In the genomic region with DNA sequence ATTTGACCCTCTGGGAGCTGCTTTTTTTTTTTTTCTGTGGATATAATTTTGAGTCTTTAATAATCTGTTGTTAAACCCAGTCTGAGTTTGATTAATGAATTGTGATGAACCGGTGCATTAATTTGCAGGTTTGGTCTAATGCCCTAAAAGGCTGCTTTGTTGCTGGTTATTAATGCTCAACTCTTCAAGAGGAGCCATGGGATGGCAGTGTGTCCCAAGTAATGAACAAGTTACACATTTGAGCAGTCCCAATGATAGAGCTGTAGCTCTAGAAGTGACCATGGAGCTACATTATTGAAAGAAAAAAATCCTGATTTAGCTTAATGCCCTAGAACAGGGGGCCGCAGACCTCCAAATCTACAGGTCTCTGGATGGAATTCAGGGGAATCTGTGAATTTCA, we compare ENCODE assay signal across 14 cellular contexts. TPM values are rescaled to one million over a fixed set of nuclear protein-coding genes. Genes with fewer than 3 reads are reported as not detected.
DNase-seq lines count a peak whose midpoint lies in the region; ATAC-seq and TF ChIP-seq lines count a peak whose summit lies in the region.
"Had no signal": no experiment of that assay in that cellular context is flagged by ENCODE, and none has a peak within 500 bp of the region (broad histone marks: within the 10 kb centered on the region; RNA-seq: fewer than 3 reads in every experiment).

No MANE protein-coding gene starts in this region.

- H3K9me3 ChIP-seq in HCT116 (ENCODE audit: control insufficient read depth in 1 of 2, insufficient read depth in 1 of 2, low read depth in 1 of 2, low read length in 2 of 2), result no peaks in the 10 kb centered on the region
- H3K9me3 ChIP-seq in PC-3 (ENCODE audit: low read length), result no peaks in the 10 kb centered on the region
- H3K9me3 ChIP-seq in hepatocyte (ENCODE audit: low read depth), result no peaks in the 10 kb centered on the region
- H3K9me3 ChIP-seq in right atrium auricular region, result no peaks in the 10 kb centered on the region
- H3K9me3 ChIP-seq: esophagus muscularis mucosa, stomach had no signal

- no peak for TF ChIP-seq POLR2A in HCT116 (IDR thresholded peaks at IDR 0.05; ENCODE audit: borderline replicate concordance, extremely low read depth, insufficient read depth, insufficient read length)

- H3K4me1 Mint-ChIP-seq in activated T-cell treated with anti-CD3 and anti-CD28 coated beads, Interleukin-2, amount 50 U/mL, for 24 hours (ENCODE audit: low read depth), result no peaks in the 10 kb centered on the region
- H3K4me1 Mint-ChIP-seq: CD4-positive, alpha-beta memory T cell; central memory CD8-positive, alpha-beta T cell had no signal

- TF ChIP-seq CTCF in C4-2B (conservative IDR thresholded peaks at IDR 0.05) (peak; percentile 49), HCT116 (IDR thresholded peaks at IDR 0.05 in 2 of 3, conservative IDR thresholded peaks at IDR 0.05 in 1 of 3; ENCODE audit: borderline replicate concordance in 1 of 3, insufficient read depth in 1 of 3, low read depth in 2 of 3, low read length in 2 of 3) (0 out of 6 replicates have a peak, but pooled peaks of 1 of the 3 experiments have one; percentile 1), PC-3 (conservative IDR thresholded peaks at IDR 0.05; ENCODE audit: low read depth, low read length) (0 out of 2 replicates have a peak, but pooled peaks have one; percentile 10), hepatocyte (IDR thresholded peaks at IDR 0.05; ENCODE audit: poor library complexity) (peak; percentile 30), right atrium auricular region (IDR thresholded peaks at IDR 0.05) (no peak)

- H3F3A ChIP-seq in PC-3 (ENCODE audit: low read length, unreplicated experiment), result no peaks in the 10 kb centered on the region

- 82% methylated on average over 2 of the region's 2 CpGs for WGBS in hepatocyte (ENCODE audit: low lambda C conversion rate, missing lambda C conversion rate)

- no peak overlapping the region for H3K9ac ChIP-seq in HCT116 (ENCODE audit: low read length)
- H3K9ac ChIP-seq in PC-3 (ENCODE audit: low read length), result no peak overlapping the region

- H3K9me2 ChIP-seq in HCT116 (ENCODE audit: insufficient read depth) (0 out of 2 replicates have a peak, but pooled peaks cover 2% of the 10 kb centered on the region), PC-3 (replicated peaks; ENCODE audit: low read length) (no peaks in the 10 kb centered on the region), hepatocyte (replicated peaks; ENCODE audit: insufficient read depth) (no peaks in the 10 kb centered on the region)

- H3K27ac Mint-ChIP-seq in activated T-cell treated with anti-CD3 and anti-CD28 coated beads, Interleukin-2, amount 50 U/mL, for 24 hours, result no peak overlapping the region
- H3K27ac Mint-ChIP-seq: CD4-positive, alpha-beta memory T cell had no signal

- TF ChIP-seq RAD21 in HCT116 (IDR thresholded peaks at IDR 0.05; ENCODE audit: low read depth), result peak; percentile 36; the same call in 1 of the 2 replicates

- no peak overlapping the region for H3K4me3 Mint-ChIP-seq in activated T-cell treated with anti-CD3 and anti-CD28 coated beads, Interleukin-2, amount 50 U/mL, for 24 hours
- H3K4me3 Mint-ChIP-seq: CD4-positive, alpha-beta memory T cell; central memory CD8-positive, alpha-beta T cell had no signal

- H3K36me3 Mint-ChIP-seq in activated T-cell treated with anti-CD3 and anti-CD28 coated beads, Interleukin-2, amount 50 U/mL, for 24 hours (ENCODE audit: low read depth), result no peaks in the 10 kb centered on the region
- H3K36me3 Mint-ChIP-seq: CD4-positive, alpha-beta memory T cell had no signal

- H3K27me3 Mint-ChIP-seq in activated T-cell treated with anti-CD3 and anti-CD28 coated beads, Interleukin-2, amount 50 U/mL, for 24 hours, result no peaks in the 10 kb centered on the region
- H3K27me3 Mint-ChIP-seq: CD4-positive, alpha-beta memory T cell had no signal

- H3K36me3 ChIP-seq in HCT116 (ENCODE audit: control insufficient read depth in 1 of 2, insufficient read depth in 2 of 2, low read length in 2 of 2) (no peaks in the 10 kb centered on the region), PC-3 (ENCODE audit: low read depth, low read length) (no peaks in the 10 kb centered on the region), hepatocyte (replicated peaks; ENCODE audit: insufficient read depth, low read depth) (no peaks in the 10 kb centered on the region), right atrium auricular region (no peaks in the 10 kb centered on the region)
- H3K36me3 ChIP-seq: esophagus muscularis mucosa, stomach had no signal

- BruUV-seq in HCT116 (replicated peaks; lab: Mats Ljungman, UMichigan), result no TSS peak
- BruUV-seq in PC-3 (replicated peaks; lab: Mats Ljungman, UMichigan), result no TSS peak

- no peak overlapping the region for H3K4me3 ChIP-seq in HCT116 (replicated peaks in 1 of 2; ENCODE audit: low read depth in 1 of 2, low read length in 2 of 2)
- no peak overlapping the region for H3K4me3 ChIP-seq in PC-3 (ENCODE audit: low read length)
- no peak overlapping the region for H3K4me3 ChIP-seq in hepatocyte
- no peak overlapping the region for H3K4me3 ChIP-seq in right atrium auricular region
- H3K4me3 ChIP-seq: esophagus muscularis mucosa, stomach had no signal

- POLR2A ChIA-PET in HCT116 (lab: Charles Lee), result no interaction called here
- POLR2A ChIA-PET in PC-3 (lab: Charles Lee; ENCODE audit: unreplicated experiment), result no interaction called here

- no peak for ATAC-seq in HCT116
- no peak for ATAC-seq in PC-3
- ATAC-seq in GM21390 (IDR thresholded peaks at IDR 0.05; ENCODE audit: unreplicated experiment), result no peak
- ATAC-seq in HG03521 (IDR thresholded peaks at IDR 0.05; ENCODE audit: unreplicated experiment), result no peak
- ATAC-seq: right cardiac atrium had no signal

- RAD21 ChIA-PET in HCT116 (lab: Charles Lee; ENCODE audit: low non-redundant PET in 1 of 2, low total read pairs in 2 of 2, uncharacterized antibody in 2 of 2, unreplicated experiment in 2 of 2), result no interaction called here

- no peak overlapping the region for H3K27ac ChIP-seq in C4-2B
- no peak overlapping the region for H3K27ac ChIP-seq in HCT116 (ENCODE audit: low read depth, low read length)
- no peak overlapping the region for H3K27ac ChIP-seq in PC-3 (ENCODE audit: low read length)
- no peak overlapping the region for H3K27ac ChIP-seq in hepatocyte
- H3K27ac ChIP-seq in right atrium auricular region, result no peak overlapping the region
- H3K27ac ChIP-seq: esophagus muscularis mucosa, stomach had no signal

- CTCF ChIA-PET in HCT116 (lab: Charles Lee), result no interaction called here
- CTCF ChIA-PET in PC-3 (lab: Charles Lee), result interaction anchor here (0.7 to 1.1 kb wide), 2 partner anchors 53 to 271 kb away, joined by 5 to 8 read pairs; partner anchors contain the start of gene RWDD3

- H3K9me3 Mint-ChIP-seq in activated T-cell treated with anti-CD3 and anti-CD28 coated beads, Interleukin-2, amount 50 U/mL, for 24 hours, result no peaks in the 10 kb centered on the region
- H3K9me3 Mint-ChIP-seq: CD4-positive, alpha-beta memory T cell; central memory CD8-positive, alpha-beta T cell had no signal

- no peaks in the 10 kb centered on the region for H3K27me3 ChIP-seq in HCT116 (ENCODE audit: insufficient read depth, low read length)
- H3K27me3 ChIP-seq in PC-3 (ENCODE audit: low read length), result no peaks in the 10 kb centered on the region
- peaks cover 28% of the 10 kb centered on the region for H3K27me3 ChIP-seq in hepatocyte
- no peaks in the 10 kb centered on the region for H3K27me3 ChIP-seq in right atrium auricular region
- H3K27me3 ChIP-seq: esophagus muscularis mucosa, stomach had no signal

- H2AFZ ChIP-seq in HCT116 (ENCODE audit: low read depth, low read length, poor library complexity, severe bottlenecking) (no peak overlapping the region), PC-3 (ENCODE audit: low read length) (no peak overlapping the region), hepatocyte (no peak overlapping the region)

- H4K20me1 ChIP-seq in HCT116 (ENCODE audit: insufficient read depth), result no peaks in the 10 kb centered on the region
- H4K20me1 ChIP-seq in PC-3 (ENCODE audit: low read length), result no peaks in the 10 kb centered on the region
- no peaks in the 10 kb centered on the region for H4K20me1 ChIP-seq in hepatocyte (ENCODE audit: insufficient read depth, poor library complexity, severe bottlenecking)

- no peaks in the 10 kb centered on the region for H3K79me2 ChIP-seq in HCT116 (ENCODE audit: insufficient read depth, low read length)
- H3K79me2 ChIP-seq in PC-3 (ENCODE audit: low read length), result no peaks in the 10 kb centered on the region
- no peaks in the 10 kb centered on the region for H3K79me2 ChIP-seq in hepatocyte

- H3K4me1 ChIP-seq in HCT116 (ENCODE audit: control insufficient read depth in 1 of 2, insufficient read depth in 2 of 2, low read length in 2 of 2) (no peaks in the 10 kb centered on the region), PC-3 (ENCODE audit: insufficient read depth, low read length) (peaks cover 16% of the 10 kb centered on the region), hepatocyte (ENCODE audit: insufficient read depth) (no peaks in the 10 kb centered on the region), right atrium auricular region (no peaks in the 10 kb centered on the region)
- H3K4me1 ChIP-seq: esophagus muscularis mucosa had no signal

- intact Hi-C loops in HCT116 (cut with micrococcal nuclease), result no loop called here
- intact Hi-C loops in PC-3 (cut with micrococcal nuclease), result no loop called here

- H3K4me2 ChIP-seq in HCT116 (ENCODE audit: low read length) (no peak overlapping the region), PC-3 (ENCODE audit: low read length) (no peak overlapping the region), hepatocyte (no peak overlapping the region)

- DNase-seq in HCT116 (ENCODE audit: low read depth, low spot score) (no peak), PC-3 (peak; percentile 11), hepatocyte (ENCODE audit: low spot score) (no peak), right atrium auricular region (ENCODE audit: low spot score) (no peak)
- DNase-seq in activated T-cell treated with anti-CD3 and anti-CD28 coated beads, Interleukin-2, amount 50 U/mL, for 24 hours, result no peak
- DNase-seq: activated naive CD4-positive, alpha-beta T cell; CD4-positive, alpha-beta memory T cell; right cardiac atrium had no signal

TF ChIP-seq in HCT116, 20 proteins besides CTCF, POLR2A, EP300 and RAD21 (continues in another document):
- TF ChIP-seq SP1 (IDR thresholded peaks at IDR 0.05; ENCODE audit: low read depth), result no peak
- no peak for TF ChIP-seq SRF (IDR thresholded peaks at IDR 0.05; ENCODE audit: low read depth)
- no peak for TF ChIP-seq TCF7L2 (IDR thresholded peaks at IDR 0.05; ENCODE audit: borderline replicate concordance, extremely low read depth, insufficient read depth, insufficient read length)
- no peak for TF ChIP-seq SIN3A (IDR thresholded peaks at IDR 0.05; ENCODE audit: low read depth)
- TF ChIP-seq EZH2 (IDR thresholded peaks at IDR 0.05), result no peak
- TF ChIP-seq ATF3 (IDR thresholded peaks at IDR 0.05), result no peak
- no peak for TF ChIP-seq CBX3 (IDR thresholded peaks at IDR 0.05; ENCODE audit: low read depth)

RNA-seq across cellular contexts. Expression of gene RWDD3, which starts 53.1 kb away (rescaled TPM):
- total RNA-seq in HCT116 (2021; ENCODE audit: unreplicated experiment), result 12.4 TPM
- 8.2 and 9.4 TPM in 2 replicates for polyA plus RNA-seq in HCT116 (2012)
- total RNA-seq in PC-3 (2014; rRNA removed), result 10.3 and 10.4 TPM in 2 replicates
- 25.0 and 28.5 TPM in 2 replicates for total RNA-seq in hepatocyte
- polyA plus RNA-seq in hepatocyte, result 18.9 and 23.0 TPM in 2 replicates
- 1 to 10 TPM; 8.0 to 9.2 TPM for total RNA-seq in right atrium auricular region

Comparison
In these comparisons a context has a peak if more than half of its experiments do, and no peak if none do; other contexts are left out.
1. CTCF ChIP-seq: peak in C4-2B (single experiment), PC-3 (single experiment) and hepatocyte (single experiment); none in right atrium auricular region (0 of 2).